Comparison of ENCODE assay signal across 2 cellular contexts in genomic region chr13:30840515-30840914, GRCh38.
TF ChIP-seq lines count a peak whose summit lies in the region.

No MANE protein-coding gene starts in this region.

TF ChIP-seq in HepG2, 621 proteins besides CTCF, POLR2A, EP300 and RAD21:
- TF ChIP-seq PCBP1 (IDR thresholded peaks at IDR 0.05; ENCODE audit: borderline replicate concordance, low read depth, low read length) (0 out of 2 replicates have a peak, but pooled peaks have one; percentile 62), HNRNPK (IDR thresholded peaks at IDR 0.05; ENCODE audit: low read depth, low read length, poor library complexity, severe bottlenecking) (peak; percentile 87), RAD51 (IDR thresholded peaks at IDR 0.05; ENCODE audit: borderline replicate concordance) (no peak), KDM4B (CRISPR knock-in tag; IDR thresholded peaks at IDR 0.05) (no peak), PCBP2 (optimal IDR thresholded peaks at IDR 0.05; ENCODE audit: low read depth, low read length, poor library complexity, severe bottlenecking) (peak; percentile 75)

TF ChIP-seq in SK-N-SH treated with all-trans-retinoic acid at 6 μM for 48 hours, 23 proteins besides CTCF, POLR2A, EP300 and RAD21:
- TF ChIP-seq OSR1 (CRISPR knock-in tag; IDR thresholded peaks at IDR 0.05) = no peak
- no peak for TF ChIP-seq CSRNP3 (CRISPR knock-in tag; IDR thresholded peaks at IDR 0.05)
- no peak for TF ChIP-seq CSDC2 (CRISPR knock-in tag; IDR thresholded peaks at IDR 0.05)
- no peak for TF ChIP-seq ZNF8 (CRISPR knock-in tag; IDR thresholded peaks at IDR 0.05)
- TF ChIP-seq ESRRG (CRISPR knock-in tag; IDR thresholded peaks at IDR 0.05) = no peak
